In genomic region chr9:120398286-120398685, GRCh38 we compare ENCODE assay signal across 16 cellular contexts.
DNase-seq lines count a peak whose midpoint lies in the region; TF ChIP-seq lines count a peak whose summit lies in the region.
"Had no signal": no experiment of that assay in that cellular context is flagged by ENCODE, and none has a peak within 500 bp of the region (broad histone marks: within the 10 kb centered on the region; RNA-seq: fewer than 3 reads in every experiment).

No MANE protein-coding gene starts in this region.

- H3K9me3 Mint-ChIP-seq in HFFc6, result no peaks in the 10 kb centered on the region
- H3K9me3 Mint-ChIP-seq: CD8-positive, alpha-beta T cell had no signal

- peak overlapping the region; percentile 21; the same call in 1 of the 2 replicates for H3K27ac Mint-ChIP-seq in HFFc6
- H3K27ac Mint-ChIP-seq: B cell had no signal

- intact Hi-C loops in esophagus squamous epithelium (cut with DNase I), result no loop called here

- peaks cover 64% of the 10 kb centered on the region for H3K4me1 ChIP-seq in ACC112 (ENCODE audit: control insufficient read depth, insufficient read depth, low read length, unreplicated experiment)
- H3K4me1 ChIP-seq in osteoblast (ENCODE audit: insufficient read depth, low read length), result peaks cover 90% of the 10 kb centered on the region
- H3K4me1 ChIP-seq in esophagus squamous epithelium, result peaks cover 0 to 5% (median 0%) of the 10 kb centered on the region in 3 donors
- H3K4me1 ChIP-seq: HAP-1 had no signal

- H2AFZ ChIP-seq in ACC112 (ENCODE audit: low read length, unreplicated experiment) (no peak overlapping the region), osteoblast (ENCODE audit: low read length) (no peak overlapping the region)

- no peak overlapping the region for H3K4me3 Mint-ChIP-seq in HFFc6
- H3K4me3 Mint-ChIP-seq: B cell; CD8-positive, alpha-beta T cell had no signal

- H3K27me3 Mint-ChIP-seq in HFFc6 (ENCODE audit: insufficient read depth), result no peaks in the 10 kb centered on the region; the same call in 1 of the 2 replicates
- H3K27me3 Mint-ChIP-seq: B cell had no signal

- TF ChIP-seq CTCF in HFFc6 (IDR thresholded peaks at IDR 0.05) (no peak), osteoblast (IDR thresholded peaks at IDR 0.05; ENCODE audit: extremely low read depth, low read depth, low read length) (no peak), esophagus squamous epithelium (IDR thresholded peaks at IDR 0.05) (no peak)

- H3K4me2 ChIP-seq in osteoblast (ENCODE audit: insufficient read depth, low read length), result no peak overlapping the region
- H3K4me2 ChIP-seq: A549 had no signal

- peak overlapping the region; percentile 43 for H3K27ac ChIP-seq in ACC112 (ENCODE audit: low read depth, low read length)
- peak overlapping the region; percentile 86 for H3K27ac ChIP-seq in osteoblast (ENCODE audit: low read depth, low read length)
- H3K27ac ChIP-seq in esophagus squamous epithelium, result no peak overlapping the region
- H3K27ac ChIP-seq: 22Rv1 had no signal

- no peaks in the 10 kb centered on the region for H3K9me3 ChIP-seq in osteoblast (ENCODE audit: low read depth, low read length)
- no peaks in the 10 kb centered on the region for H3K9me3 ChIP-seq in esophagus squamous epithelium
- H3K9me3 ChIP-seq: A549; BLaER1 treated with 17β-estradiol and CSF1 and Interleukin-3, amounts not matched to agents 10 nM and 100 nM; HAP-1 had no signal

- H3K36me3 Mint-ChIP-seq in HFFc6 (ENCODE audit: low read depth), result peaks cover 44% of the 10 kb centered on the region

- H3K79me2 ChIP-seq in ACC112 (ENCODE audit: control insufficient read depth, insufficient read depth, low read length, unreplicated experiment), result no peaks in the 10 kb centered on the region
- peaks cover 12% of the 10 kb centered on the region for H3K79me2 ChIP-seq in osteoblast (ENCODE audit: insufficient read depth, low read length)

- H3K27me3 ChIP-seq in ACC112 (ENCODE audit: insufficient read depth, low read length), result no peaks in the 10 kb centered on the region
- no peaks in the 10 kb centered on the region for H3K27me3 ChIP-seq in osteoblast (ENCODE audit: insufficient read depth, low read length)
- no peaks in the 10 kb centered on the region for H3K27me3 ChIP-seq in esophagus squamous epithelium
- H3K27me3 ChIP-seq: BLaER1 treated with 17β-estradiol and CSF1 and Interleukin-3, amounts not matched to agents 10 nM and 100 nM had no signal

- H3K4me3 ChIP-seq in ACC112 (ENCODE audit: low read depth, low read length), result no peak overlapping the region
- no peak overlapping the region for H3K4me3 ChIP-seq in osteoblast (ENCODE audit: insufficient read depth, low read length)
- H3K4me3 ChIP-seq in esophagus squamous epithelium, result no peak overlapping the region
- H3K4me3 ChIP-seq: A549; BLaER1 treated with 17β-estradiol and CSF1 and Interleukin-3, amounts not matched to agents 10 nM and 100 nM; GM12878; HAP-1 had no signal

- peaks cover 82% of the 10 kb centered on the region for H3K4me1 Mint-ChIP-seq in HFFc6 (ENCODE audit: low read depth)
- H3K4me1 Mint-ChIP-seq: B cell had no signal

- DNase-seq in HFFc6, result no peak
- DNase-seq in dedifferentiated amniotic fluid mesenchymal stem cell (ENCODE audit: extremely low spot score), result peak; percentile 29
- DNase-seq in osteoblast (ENCODE audit: insufficient read length, low spot score, missing footprints), result no peak
- no peak for DNase-seq in NCI-H510A treated with DMSO at 0.1 percent for 48 hours (lab: John Stamatoyannopoulos, UW)
- DNase-seq in amygdala (lab: John Stamatoyannopoulos, UW), result no peak
- no peak for DNase-seq in esophagus squamous epithelium (lab: John Stamatoyannopoulos, UW)
- DNase-seq: Calu3; CD8-positive, alpha-beta T cell; DMS79 treated with DMSO at 0.1 percent for 48 hours had no signal

- H3K36me3 ChIP-seq in ACC112 (ENCODE audit: insufficient read depth, low read length) (peaks cover 32% of the 10 kb centered on the region), osteoblast (ENCODE audit: insufficient read depth, low read length) (peaks cover 64% of the 10 kb centered on the region), esophagus squamous epithelium (peaks cover 18 to 100% (median 21%) of the 10 kb centered on the region in 3 donors)

- no peaks in the 10 kb centered on the region for H4K20me1 ChIP-seq in osteoblast (ENCODE audit: insufficient read depth, low read length)
- H4K20me1 ChIP-seq: BLaER1 treated with 17β-estradiol and CSF1 and Interleukin-3, amounts not matched to agents 10 nM and 100 nM had no signal

- TF ChIP-seq POLR2A in esophagus squamous epithelium (IDR thresholded peaks at IDR 0.05), result no peak

Comparison
In these comparisons a context has a peak if more than half of its experiments do, and no peak if none do; other contexts are left out.
1. H3K27ac ChIP-seq: peak in ACC112 (single experiment) and osteoblast (single experiment); none in esophagus squamous epithelium (0 of 4).